Comparison of ENCODE assay signal across 30 cellular contexts in the genomic region with DNA sequence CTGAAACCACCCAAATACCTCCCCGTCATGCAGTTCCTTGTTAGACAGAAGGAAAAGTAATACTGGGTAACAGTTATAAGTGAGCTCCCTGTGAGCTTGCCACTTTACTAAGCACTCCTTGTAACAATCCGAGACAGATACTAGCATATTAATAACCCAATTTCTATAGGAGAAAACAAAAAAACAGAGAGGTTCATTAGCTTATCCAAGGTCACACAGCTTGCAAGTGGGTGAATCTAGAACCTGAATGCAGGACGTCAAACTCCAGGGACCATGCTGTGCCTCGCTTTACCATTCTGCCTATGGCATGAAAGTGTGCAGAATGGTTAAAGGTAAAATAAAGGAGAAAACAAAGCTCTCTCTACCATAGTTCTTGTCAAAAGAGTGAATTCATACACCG. TPM values are rescaled to one million over a fixed set of nuclear protein-coding genes. Genes with fewer than 3 reads are reported as not detected.
"Had no signal": no experiment of that assay in that cellular context is flagged by ENCODE, and none has a peak within 500 bp of the region (broad histone marks: within the 10 kb centered on the region; RNA-seq: fewer than 3 reads in every experiment).

No MANE protein-coding gene starts in this region.

- H3K27me3 Mint-ChIP-seq: stimulated activated memory B cell treated with anti-CD40 and anti-IgM and Interleukin-4, amounts not matched to agents 10 μg/mL and 1 μg/mL and 100 μg/mL, for 72 hours had no signal

- H3K4me3 Mint-ChIP-seq: stimulated activated effector memory CD8-positive, alpha-beta T cell treated with anti-CD3 and anti-CD28 coated beads, Interleukin-12 subunit alpha, Interleukin-12 subunit beta, amount 100 ng/mL, for 72 hours; stimulated activated memory B cell treated with anti-CD40 and anti-IgM and Interleukin-4, amounts not matched to agents 10 μg/mL and 1 μg/mL and 100 μg/mL, for 72 hours; stimulated activated naive B cell treated with anti-CD40 and anti-IgM and Interleukin-4, amounts not matched to agents 10 μg/mL and 1 μg/mL and 100 μg/mL, for 72 hours; stimulated activated naive CD8-positive, alpha-beta T cell treated with anti-CD3 and anti-CD28 coated beads, Interleukin-15, amount 100 ng/mL, for 72 hours; stimulated activated naive CD8-positive, alpha-beta T cell treated with anti-CD3 and anti-CD28 coated beads, Interleukin-15, Interleukin-2, amounts not matched to agents 100 ng/mL and 50 ng/mL, for 24 hours; type B pancreatic cell had no signal

- H3K4me3 ChIP-seq: stomach, suprapubic skin, testis, thoracic aorta, thyroid gland, tibial artery, tibial nerve, transverse colon, upper lobe of left lung, upper lobe of right lung, uterus, vagina had no signal

- ATAC-seq: stimulated activated effector memory CD8-positive, alpha-beta T cell treated with anti-CD3 and anti-CD28 coated beads, Interleukin-12 subunit alpha, Interleukin-12 subunit beta, amount 100 ng/mL, for 72 hours; stimulated activated naive CD8-positive, alpha-beta T cell treated with anti-CD3 and anti-CD28 coated beads, Interleukin-15, amount 100 ng/mL, for 72 hours; stimulated activated naive CD8-positive, alpha-beta T cell treated with anti-CD3 and anti-CD28 coated beads, Interleukin-15, Interleukin-2, amounts not matched to agents 100 U/mL and 50 U/mL, for 24 hours; upper lobe of right lung had no signal

- H3K9me3 ChIP-seq: suprapubic skin, testis, thoracic aorta, thyroid gland, tibial artery, transverse colon, upper lobe of right lung, uterus, vagina had no signal

- H3K4me1 Mint-ChIP-seq: stimulated activated effector memory CD8-positive, alpha-beta T cell treated with anti-CD3 and anti-CD28 coated beads, Interleukin-12 subunit alpha, Interleukin-12 subunit beta, amount 100 ng/mL, for 72 hours; stimulated activated naive CD8-positive, alpha-beta T cell treated with anti-CD3 and anti-CD28 coated beads, Interleukin-15, amount 100 ng/mL, for 72 hours had no signal

- H3K36me3 ChIP-seq: stomach, suprapubic skin, thoracic aorta, thyroid gland, tibial artery, tibial nerve, transverse colon, upper lobe of left lung, upper lobe of right lung, uterus, vagina had no signal

- H3K4me1 ChIP-seq: stomach, suprapubic skin, testis, thyroid gland, tibial artery, tibial nerve, transverse colon, upper lobe of left lung, upper lobe of right lung, uterus, vagina had no signal

- H3K27ac ChIP-seq: stomach, suprapubic skin, testis, thoracic aorta, thyroid gland, tibial artery, tibial nerve, transverse colon, upper lobe of left lung, upper lobe of right lung, uterus, vagina had no signal

- H3K27me3 ChIP-seq: testis, thyroid gland, upper lobe of left lung, uterus, vagina had no signal

- FAIRE-seq: urothelium cell line had no signal

- H3K27ac Mint-ChIP-seq: stimulated activated effector memory CD8-positive, alpha-beta T cell treated with anti-CD3 and anti-CD28 coated beads, Interleukin-12 subunit alpha, Interleukin-12 subunit beta, amount 100 ng/mL, for 72 hours; stimulated activated memory B cell treated with anti-CD40 and anti-IgM and Interleukin-4, amounts not matched to agents 10 μg/mL and 1 μg/mL and 100 μg/mL, for 72 hours; stimulated activated naive B cell treated with anti-CD40 and anti-IgM and Interleukin-4, amounts not matched to agents 10 μg/mL and 1 μg/mL and 100 μg/mL, for 72 hours; stimulated activated naive CD8-positive, alpha-beta T cell treated with anti-CD3 and anti-CD28 coated beads, Interleukin-15, amount 100 ng/mL, for 72 hours; stimulated activated naive CD8-positive, alpha-beta T cell treated with anti-CD3 and anti-CD28 coated beads, Interleukin-15, Interleukin-2, amounts not matched to agents 100 ng/mL and 50 ng/mL, for 24 hours; type B pancreatic cell had no signal

- DNase-seq: stimulated activated CD4-positive, alpha-beta T cell treated with anti-CD3 and anti-CD28 coated beads, Interleukin-2, amount 100 ng/mL, for 48 hours; stimulated activated CD4-positive, alpha-beta T cell treated with anti-CD3 and anti-CD28 coated beads, Interleukin-4, amount 100 ng/mL, for 1 hour; stimulated activated CD4-positive, alpha-beta T cell treated with anti-CD3 and anti-CD28 coated beads, Interleukin-4, amount 100 ng/mL, for 24 hours; stimulated activated CD4-positive, alpha-beta T cell treated with anti-CD3 and anti-CD28 coated beads, Interleukin-4, amount 100 ng/mL, for 4 hours; stimulated activated CD8-positive, alpha-beta memory T cell treated with anti-CD3 and anti-CD28 coated beads, Interleukin-4, amount 100 ng/mL, for 48 hours; stimulated activated naive B cell treated with anti-CD40 and anti-IgM and Interleukin-4, amounts not matched to agents 10 μg/mL and 1 μg/mL and 100 μg/mL, for 72 hours; stimulated activated naive CD4-positive, alpha-beta T cell; stimulated activated naive CD4-positive, alpha-beta T cell treated with Interleukin-2 at 50 U/mL for 16 hours; stimulated activated naive CD8-positive, alpha-beta T cell treated with anti-CD3 and anti-CD28 coated beads, Interleukin-15, amount 100 ng/mL, for 72 hours; stimulated activated naive CD8-positive, alpha-beta T cell treated with anti-CD3 and anti-CD28 coated beads, Interleukin-15, Interleukin-2, amounts not matched to agents 100 U/mL and 50 U/mL, for 24 hours; stomach; substantia nigra; testis; thyroid gland; tibial artery; transverse colon; trophoblast cell; upper lobe of left lung; upper lobe of right lung; uterus had no signal

- H3K36me3 Mint-ChIP-seq: stimulated activated effector memory CD8-positive, alpha-beta T cell treated with anti-CD3 and anti-CD28 coated beads, Interleukin-12 subunit alpha, Interleukin-12 subunit beta, amount 100 ng/mL, for 72 hours; type B pancreatic cell had no signal

- H3K9me3 Mint-ChIP-seq: type B pancreatic cell had no signal

RNA-seq across cellular contexts. Expression of gene SIGLEC5, which starts 15.4 kb away (rescaled TPM):
- total RNA-seq: testis had no signal
- polyA plus RNA-seq: thymus had no signal

RNA-seq across cellular contexts. Expression of gene SIGLEC14, which starts 31.8 kb away (rescaled TPM):
- total RNA-seq: vagina had no signal
